ENCODE assay signal across 8 cellular contexts in genomic region chr2:186256540-186256939, GRCh38.
DNase-seq lines count a peak whose midpoint lies in the region; ATAC-seq, FAIRE-seq and TF ChIP-seq lines count a peak whose summit lies in the region.

No MANE protein-coding gene starts in this region.

- no peaks in the 10 kb centered on the region for H3K79me2 ChIP-seq in OCI-LY3 (ENCODE audit: low read length)

- FAIRE-seq in A204.1 (lab: Jason Lieb, UNC), result peak; percentile 96

- peak; percentile 84 for ATAC-seq in GM18511 (IDR thresholded peaks at IDR 0.05; ENCODE audit: unreplicated experiment)

- intact Hi-C loops in esophagus muscularis mucosa (cut with DNase I) (no loop called here), prostate gland (cut with DNase I) (no loop called here)

- H3K36me3 ChIP-seq in OCI-LY3 (replicated peaks; ENCODE audit: low read depth, low read length), result no peaks in the 10 kb centered on the region
- H3K36me3 ChIP-seq in esophagus muscularis mucosa, result no peaks in the 10 kb centered on the region
- H3K36me3 ChIP-seq in prostate gland, result no peaks in the 10 kb centered on the region

- TF ChIP-seq CTCF in OCI-LY3 (IDR thresholded peaks at IDR 0.05; ENCODE audit: low read depth, low read length) (peak; percentile 72), esophagus muscularis mucosa (IDR thresholded peaks at IDR 0.05) (peak; percentile 26 to 38 (median 32)), prostate gland (IDR thresholded peaks at IDR 0.05) (peak in 3 of 4 experiments; percentile 28 to 41 (median 36))

- no peak overlapping the region for H2AFZ ChIP-seq in OCI-LY3 (ENCODE audit: low read depth, low read length)

- DNase-seq in HT1080 (ENCODE audit: low read depth), result peak; percentile 50
- DNase-seq in esophagus muscularis mucosa (ENCODE audit: extremely low spot score), result no peak
- DNase-seq in prostate gland (ENCODE audit: low spot score), result no peak
- DNase-seq in activated CD8-positive, alpha-beta memory T cell treated with anti-CD3 and anti-CD28 coated beads, Interleukin-2, amount 50 U/mL, for 48 hours, result no peak
- no peak for DNase-seq in GM19238 (ENCODE audit: insufficient read length, low spot score)

- H3K27me3 ChIP-seq in OCI-LY3 (ENCODE audit: low read depth, low read length) (no peaks in the 10 kb centered on the region), esophagus muscularis mucosa (no peaks in the 10 kb centered on the region), prostate gland (replicated peaks; ENCODE audit: insufficient read depth) (no peaks in the 10 kb centered on the region)

- H3K4me3 ChIP-seq in OCI-LY3 (ENCODE audit: low read length), result no peak overlapping the region
- H3K4me3 ChIP-seq in esophagus muscularis mucosa, result no peak overlapping the region
- no peak overlapping the region for H3K4me3 ChIP-seq in prostate gland

- no peak overlapping the region for H3K27ac ChIP-seq in OCI-LY3 (ENCODE audit: low read length)
- no peak overlapping the region for H3K27ac ChIP-seq in esophagus muscularis mucosa (replicated peaks in 1 of 4)
- H3K27ac ChIP-seq in prostate gland, result no peak overlapping the region

- no peak overlapping the region for H3K4me2 ChIP-seq in OCI-LY3 (ENCODE audit: low read length)

- H3K4me1 ChIP-seq in OCI-LY3 (ENCODE audit: low read length), result no peaks in the 10 kb centered on the region
- H3K4me1 ChIP-seq in esophagus muscularis mucosa, result no peaks in the 10 kb centered on the region
- H3K4me1 ChIP-seq in prostate gland (replicated peaks), result no peaks in the 10 kb centered on the region

- H3K9ac ChIP-seq in OCI-LY3 (ENCODE audit: low read length), result no peak overlapping the region

- H4K20me1 ChIP-seq in OCI-LY3 (ENCODE audit: insufficient read depth, low read length), result no peaks in the 10 kb centered on the region

- H3K9me3 ChIP-seq in OCI-LY3 (ENCODE audit: insufficient read depth, low read length) (no peaks in the 10 kb centered on the region), esophagus muscularis mucosa (no peaks in the 10 kb centered on the region), prostate gland (no peaks in the 10 kb centered on the region)

- TF ChIP-seq EP300 in esophagus muscularis mucosa (IDR thresholded peaks at IDR 0.05), result no peak

- WGBS in esophagus muscularis mucosa, result 21% methylated on average over 1 of the region's 1 CpG
- WGBS in prostate gland, result 10% methylated on average over 1 of the region's 1 CpG

- TF ChIP-seq POLR2A in esophagus muscularis mucosa (IDR thresholded peaks at IDR 0.05; ENCODE audit: low read depth) (no peak), prostate gland (IDR thresholded peaks at IDR 0.05) (no peak)
